ENCODE assay signal across 13 cellular contexts in genomic region chr7:121505021-121505420, GRCh38.
DNase-seq lines count a peak whose midpoint lies in the region; ATAC-seq and TF ChIP-seq lines count a peak whose summit lies in the region.
"Had no signal": no experiment of that assay in that cellular context is flagged by ENCODE, and none has a peak within 500 bp of the region (broad histone marks: within the 10 kb centered on the region; RNA-seq: fewer than 3 reads in every experiment).

No MANE protein-coding gene starts in this region.

- ATAC-seq in HG02610 (IDR thresholded peaks at IDR 0.05; ENCODE audit: unreplicated experiment) (no peak), gastroesophageal sphincter (no peak)

- H3K79me2 ChIP-seq in ACC112 (ENCODE audit: control insufficient read depth, insufficient read depth, low read length, unreplicated experiment) = no peaks in the 10 kb centered on the region

- H3K36me3 ChIP-seq in ACC112 (ENCODE audit: insufficient read depth, low read length) (no peaks in the 10 kb centered on the region; the same call in 1 of the 2 replicates), HUES6 (ENCODE audit: control insufficient read depth, insufficient read depth, low read length) (no peaks in the 10 kb centered on the region), breast epithelium (no peaks in the 10 kb centered on the region), kidney epithelial cell (ENCODE audit: control insufficient read depth, insufficient read depth, low read length) (no peaks in the 10 kb centered on the region), gastroesophageal sphincter (no peaks in the 10 kb centered on the region), vagina (no peaks in the 10 kb centered on the region)
- H3K36me3 ChIP-seq: colonic mucosa had no signal

- 88 to 100% methylated on average over 1 of the region's 1 CpG for WGBS in gastroesophageal sphincter (ENCODE audit: low coverage in 1 of 2), 2 donors

- TF ChIP-seq POLR2A in breast epithelium (IDR thresholded peaks at IDR 0.05) = no peak
- no peak for TF ChIP-seq POLR2A in gastroesophageal sphincter (IDR thresholded peaks at IDR 0.05)
- TF ChIP-seq POLR2A in vagina (IDR thresholded peaks at IDR 0.05) = no peak

- H3K4me3 ChIP-seq in ACC112 (ENCODE audit: low read depth, low read length) = no peak overlapping the region
- no peak overlapping the region for H3K4me3 ChIP-seq in HUES6 (ENCODE audit: low read depth, low read length)
- H3K4me3 ChIP-seq in breast epithelium = no peak overlapping the region
- no peak overlapping the region for H3K4me3 ChIP-seq in kidney epithelial cell (ENCODE audit: low read depth, low read length)
- no peak overlapping the region for H3K4me3 ChIP-seq in gastroesophageal sphincter
- H3K4me3 ChIP-seq in vagina = no peak overlapping the region
- H3K4me3 ChIP-seq: colonic mucosa had no signal

- no peak overlapping the region for H2AFZ ChIP-seq in ACC112 (ENCODE audit: low read length, unreplicated experiment)

- DNase-seq in breast epithelium (ENCODE audit: low spot score in 2 of 2) = no peak
- peak; percentile 19 for DNase-seq in kidney epithelial cell (ENCODE audit: low read depth)
- DNase-seq in DMS53 treated with DMSO at 0.1 percent for 48 hours (lab: John Stamatoyannopoulos, UW; ENCODE audit: unreplicated experiment) = no peak
- no peak for DNase-seq in vagina (ENCODE audit: extremely low spot score in 2 of 2)
- DNase-seq: activated effector memory CD4-positive, alpha-beta T cell treated with Interleukin-2 at 50 U/mL for 16 hours; colonic mucosa; hypothalamus; NCI-H1048; NCI-H510A treated with DMSO at 0.1 percent for 48 hours had no signal

- TF ChIP-seq EP300 in gastroesophageal sphincter (IDR thresholded peaks at IDR 0.05) = no peak

- peaks cover 60% of the 10 kb centered on the region for H3K9me3 ChIP-seq in HUES6 (ENCODE audit: control insufficient read depth, insufficient read depth, low read depth, low read length)
- peaks cover 14 to 20% of the 10 kb centered on the region in 2 donors for H3K9me3 ChIP-seq in breast epithelium
- H3K9me3 ChIP-seq in gastroesophageal sphincter = peaks cover 0 to 31% (median 0%) of the 10 kb centered on the region in 3 donors
- H3K9me3 ChIP-seq in vagina = peaks cover 4% of the 10 kb centered on the region
- H3K9me3 ChIP-seq: colonic mucosa had no signal

- H3K9ac ChIP-seq in HUES6 (ENCODE audit: low read length) = no peak overlapping the region

- intact Hi-C loops in breast epithelium (cut with DNase I; ENCODE audit: low total_unique reads) = no loop called here
- intact Hi-C loops in vagina (cut with DNase I) = no loop called here

- H3K27ac ChIP-seq in ACC112 (ENCODE audit: low read depth, low read length) = peak overlapping the region; percentile 51
- peak overlapping the region; percentile 59; the same call in 1 of the 2 replicates for H3K27ac ChIP-seq in HUES6 (ENCODE audit: low read depth, low read length)
- peak overlapping the region; percentile 60 to 62 for H3K27ac ChIP-seq in breast epithelium
- H3K27ac ChIP-seq in gastroesophageal sphincter = no peak overlapping the region
- H3K27ac ChIP-seq in vagina = no peak overlapping the region
- H3K27ac ChIP-seq: colonic mucosa had no signal

- no peaks in the 10 kb centered on the region for H3K27me3 ChIP-seq in ACC112 (ENCODE audit: insufficient read depth, low read length)
- no peaks in the 10 kb centered on the region for H3K27me3 ChIP-seq in HUES6 (ENCODE audit: control insufficient read depth, insufficient read depth, low read length)
- H3K27me3 ChIP-seq in breast epithelium = no peaks in the 10 kb centered on the region
- H3K27me3 ChIP-seq in kidney epithelial cell (ENCODE audit: control insufficient read depth, insufficient read depth, low read length) = no peaks in the 10 kb centered on the region
- no peaks in the 10 kb centered on the region for H3K27me3 ChIP-seq in gastroesophageal sphincter
- H3K27me3 ChIP-seq in vagina = no peaks in the 10 kb centered on the region
- H3K27me3 ChIP-seq: colonic mucosa had no signal

- peaks cover 4% of the 10 kb centered on the region for H3K4me1 ChIP-seq in ACC112 (ENCODE audit: control insufficient read depth, insufficient read depth, low read length, unreplicated experiment)
- no peaks in the 10 kb centered on the region for H3K4me1 ChIP-seq in HUES6 (ENCODE audit: control insufficient read depth, insufficient read depth, low read length)
- no peaks in the 10 kb centered on the region for H3K4me1 ChIP-seq in breast epithelium
- no peaks in the 10 kb centered on the region for H3K4me1 ChIP-seq in gastroesophageal sphincter
- H3K4me1 ChIP-seq in vagina = no peaks in the 10 kb centered on the region
- H3K4me1 ChIP-seq: colonic mucosa had no signal

- TF ChIP-seq CTCF in breast epithelium (IDR thresholded peaks at IDR 0.05) = no peak
- no peak for TF ChIP-seq CTCF in kidney epithelial cell (IDR thresholded peaks at IDR 0.05; ENCODE audit: insufficient read depth, low read length, poor library complexity, severe bottlenecking)
- no peak for TF ChIP-seq CTCF in gastroesophageal sphincter (IDR thresholded peaks at IDR 0.05)
- TF ChIP-seq CTCF in vagina (IDR thresholded peaks at IDR 0.05) = no peak

Comparison
In these comparisons a context has a peak if more than half of its experiments do, and no peak if none do; other contexts are left out.
1. H3K27ac ChIP-seq: peak in ACC112 (single experiment), HUES6 (single experiment) and breast epithelium (2 of 2); none in gastroesophageal sphincter (0 of 4) and vagina (single experiment).